Comparison of ENCODE assay signal across 8 cellular contexts in the genomic region with DNA sequence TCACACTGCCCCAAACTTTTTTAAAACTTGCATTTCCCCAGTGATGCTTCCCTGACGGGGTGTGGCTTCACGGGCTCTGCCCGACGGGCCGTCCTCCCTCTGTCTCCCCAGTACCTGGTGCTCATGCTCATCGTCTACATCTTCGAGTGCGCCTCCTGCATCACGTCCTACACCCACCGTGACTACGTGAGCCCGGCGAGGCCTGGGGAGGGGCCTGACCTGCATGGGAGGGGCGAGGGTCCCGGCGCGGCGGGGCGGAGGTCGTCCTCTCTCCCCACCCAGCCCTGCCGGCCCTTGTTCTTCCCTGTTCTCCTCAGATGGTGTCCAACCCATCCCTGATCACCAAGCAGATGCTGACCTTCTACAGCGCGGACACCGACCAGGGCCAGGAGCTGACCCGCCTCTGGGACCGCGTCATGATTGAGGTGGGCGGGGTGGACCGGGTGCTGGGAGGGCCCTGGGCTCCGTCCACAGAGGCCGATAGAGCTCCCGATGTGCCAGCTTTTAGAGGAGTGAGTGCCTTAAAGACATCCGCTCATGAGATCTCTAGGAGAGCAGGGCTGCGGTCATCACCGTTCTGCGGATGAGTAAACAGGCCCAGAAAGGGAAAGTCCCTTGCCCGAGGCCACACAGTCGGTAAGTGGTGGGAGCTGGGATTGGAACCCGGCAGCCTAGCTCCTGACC. TPM values are rescaled to one million over a fixed set of nuclear protein-coding genes. Genes with fewer than 3 reads are reported as not detected.
A peak's percentile ranks its signal among the peaks of the same experiment; 100 is the strongest.
DNase-seq lines count a peak whose midpoint lies in the region; ATAC-seq and TF ChIP-seq lines count a peak whose summit lies in the region.

No MANE protein-coding gene starts in this region.

- H3K4me1 ChIP-seq in BE2C (no peaks in the 10 kb centered on the region), HUES48 (ENCODE audit: control insufficient read depth, insufficient read depth, low read length) (no peaks in the 10 kb centered on the region), mucosa of stomach (ENCODE audit: control insufficient read depth, insufficient read depth, low read length) (no peaks in the 10 kb centered on the region), thyroid gland (peaks cover 0 to 5% of the 10 kb centered on the region in 2 donors)
- peaks cover 8% of the 10 kb centered on the region for H3K4me1 ChIP-seq in effector memory CD4-positive, alpha-beta T cell (ENCODE audit: control insufficient read depth, insufficient read depth, low read length, poor library complexity, severe bottlenecking)

- POLR2A ChIA-PET in activated CD4-positive, alpha-beta T cell treated with anti-CD3 and anti-CD28 coated beads, Interleukin-2, amount 10 ng/mL, durations not matched to agents 7 days and 5 days (lab: Charles Lee) = interaction anchor here (1.2 kb wide), 2 partner anchors 12 to 25 kb away, joined by 3 to 5 read pairs; partner anchors contain the start of gene COX6B1

- H3K36me3 Mint-ChIP-seq in activated CD4-positive, alpha-beta T cell treated with anti-CD3 and anti-CD28 coated beads, Interleukin-2, amount 10 ng/mL, durations not matched to agents 7 days and 5 days (ENCODE audit: low read depth) = no peaks in the 10 kb centered on the region

- peak overlapping the region; percentile 35 for H3K4me3 ChIP-seq in BE2C (ENCODE audit: low read depth, low read length)
- peak overlapping the region; percentile 69 for H3K4me3 ChIP-seq in HUES48 (ENCODE audit: low read depth, low read length)
- peak overlapping the region; percentile 52 for H3K4me3 ChIP-seq in effector memory CD4-positive, alpha-beta T cell (ENCODE audit: insufficient read depth, low read depth, low read length, poor library complexity, severe bottlenecking)
- H3K4me3 ChIP-seq in mucosa of stomach (ENCODE audit: low read length) = peak overlapping the region; percentile 4
- peak overlapping the region in 1 of 3 donors; percentile 4 for H3K4me3 ChIP-seq in thyroid gland (replicated peaks in 1 of 3)

- no peak for TF ChIP-seq POLR2A in thyroid gland (IDR thresholded peaks at IDR 0.05)

- peaks cover 38% of the 10 kb centered on the region for H3K27me3 Mint-ChIP-seq in activated CD4-positive, alpha-beta T cell treated with anti-CD3 and anti-CD28 coated beads, Interleukin-2, amount 10 ng/mL, durations not matched to agents 7 days and 5 days

- H3K27me3 ChIP-seq in BE2C = peaks cover 54% of the 10 kb centered on the region
- H3K27me3 ChIP-seq in HUES48 (ENCODE audit: control insufficient read depth, insufficient read depth, low read length) = no peaks in the 10 kb centered on the region
- H3K27me3 ChIP-seq in effector memory CD4-positive, alpha-beta T cell (replicated peaks; ENCODE audit: control insufficient read depth, insufficient read depth, low read length, poor library complexity, severe bottlenecking) = no peaks in the 10 kb centered on the region
- peaks cover 28% of the 10 kb centered on the region for H3K27me3 ChIP-seq in mucosa of stomach (ENCODE audit: control insufficient read depth, insufficient read depth, low read length)
- H3K27me3 ChIP-seq in thyroid gland = peaks cover 14% of the 10 kb centered on the region

- H3K9me3 Mint-ChIP-seq in activated CD4-positive, alpha-beta T cell treated with anti-CD3 and anti-CD28 coated beads, Interleukin-2, amount 10 ng/mL, durations not matched to agents 7 days and 5 days = no peaks in the 10 kb centered on the region

- no peak for TF ChIP-seq CTCF in BE2C (IDR thresholded peaks at IDR 0.05; ENCODE audit: low read depth, low read length)
- no peak for TF ChIP-seq CTCF in thyroid gland (IDR thresholded peaks at IDR 0.05)

- no peak overlapping the region for H3K9ac ChIP-seq in HUES48 (ENCODE audit: low read depth, low read length)
- no peak overlapping the region for H3K9ac ChIP-seq in mucosa of stomach (ENCODE audit: low read length)

- H3K4me3 Mint-ChIP-seq in activated CD4-positive, alpha-beta T cell treated with anti-CD3 and anti-CD28 coated beads, Interleukin-2, amount 10 ng/mL, durations not matched to agents 7 days and 5 days = peak overlapping the region; percentile 65

- peak; percentile 33 for DNase-seq in BE2C
- DNase-seq in activated CD4-positive, alpha-beta T cell treated with anti-CD3 and anti-CD28 coated beads, Interleukin-2, amount 10 ng/mL, durations not matched to agents 7 days and 5 days = peak; percentile 51
- DNase-seq in effector memory CD4-positive, alpha-beta T cell = peak; percentile 4 to 5 (median 5)
- peak; percentile 9 to 19 for DNase-seq in thyroid gland

- 6 to 11% methylated on average over 18 to 32 of the region's 39 CpGs for WGBS in thyroid gland, 2 donors

- CTCF ChIA-PET in activated CD4-positive, alpha-beta T cell treated with anti-CD3 and anti-CD28 coated beads, Interleukin-2, amount 10 ng/mL, durations not matched to agents 7 days and 5 days (lab: Charles Lee) = interaction anchor here (0.8 to 1.2 kb wide), 8 partner anchors 11 to 258 kb away, joined by 3 to 9 read pairs (median 3); partner anchors contain the start of gene COX6B1

- peaks cover 7% of the 10 kb centered on the region for H3K4me1 Mint-ChIP-seq in activated CD4-positive, alpha-beta T cell treated with anti-CD3 and anti-CD28 coated beads, Interleukin-2, amount 10 ng/mL, durations not matched to agents 7 days and 5 days

- no peaks in the 10 kb centered on the region for H3K36me3 ChIP-seq in BE2C
- no peaks in the 10 kb centered on the region for H3K36me3 ChIP-seq in HUES48 (ENCODE audit: control insufficient read depth, insufficient read depth, low read length)
- H3K36me3 ChIP-seq in effector memory CD4-positive, alpha-beta T cell (ENCODE audit: control insufficient read depth, insufficient read depth, low read length) = no peaks in the 10 kb centered on the region
- H3K36me3 ChIP-seq in mucosa of stomach (ENCODE audit: control insufficient read depth, insufficient read depth, low read length) = no peaks in the 10 kb centered on the region
- H3K36me3 ChIP-seq in thyroid gland = no peaks in the 10 kb centered on the region

- peak overlapping the region; percentile 36 for H3K27ac Mint-ChIP-seq in activated CD4-positive, alpha-beta T cell treated with anti-CD3 and anti-CD28 coated beads, Interleukin-2, amount 10 ng/mL, durations not matched to agents 7 days and 5 days

- H3K27ac ChIP-seq in HUES48 (ENCODE audit: low read depth, low read length) (no peak overlapping the region), thyroid gland (no peak overlapping the region)
- no peak overlapping the region for H3K27ac ChIP-seq in effector memory CD4-positive, alpha-beta T cell (ENCODE audit: insufficient read depth, low read length, poor library complexity, severe bottlenecking)

- ATAC-seq in HG03139 (IDR thresholded peaks at IDR 0.05; ENCODE audit: unreplicated experiment) (no peak), GM18498 (IDR thresholded peaks at IDR 0.05; ENCODE audit: unreplicated experiment) (no peak)

- no peaks in the 10 kb centered on the region for H3K9me3 ChIP-seq in BE2C
- no peaks in the 10 kb centered on the region for H3K9me3 ChIP-seq in HUES48 (ENCODE audit: control insufficient read depth, insufficient read depth, low read length)
- no peaks in the 10 kb centered on the region for H3K9me3 ChIP-seq in effector memory CD4-positive, alpha-beta T cell (ENCODE audit: control insufficient read depth, low read length)
- H3K9me3 ChIP-seq in mucosa of stomach (ENCODE audit: control insufficient read depth, low read length) = no peaks in the 10 kb centered on the region
- no peaks in the 10 kb centered on the region for H3K9me3 ChIP-seq in thyroid gland

- intact Hi-C loops in thyroid gland (cut with DNase I) = no loop called here

RNA-seq across cellular contexts. Expression of gene UPK1A, which starts 6.9 kb away (rescaled TPM):
- polyA plus RNA-seq in BE2C (2012; ENCODE audit: insufficient read depth, insufficient read length, low read depth) = not detected
- under 1 TPM; 0.37 TPM for total RNA-seq in activated CD4-positive, alpha-beta T cell treated with anti-CD3 and anti-CD28 coated beads, Interleukin-2, amount 10 ng/mL, durations not matched to agents 7 days and 5 days
- not detected for total RNA-seq in thyroid gland

RNA-seq across cellular contexts. Expression of gene COX6B1, which starts 25.1 kb away (rescaled TPM):
- polyA plus RNA-seq in BE2C (2012; ENCODE audit: insufficient read depth, insufficient read length, low read depth) = 767 TPM
- 100 to 1,000 TPM; 429 to 474 TPM for total RNA-seq in activated CD4-positive, alpha-beta T cell treated with anti-CD3 and anti-CD28 coated beads, Interleukin-2, amount 10 ng/mL, durations not matched to agents 7 days and 5 days
- 100 to 1,000 TPM; 139 to 941 (median 369) TPM for total RNA-seq in thyroid gland

RNA-seq across cellular contexts. Expression of gene ZBTB32, which starts 31.1 kb away (rescaled TPM):
- polyA plus RNA-seq in BE2C (2012; ENCODE audit: insufficient read depth, insufficient read length, low read depth) = not detected
- total RNA-seq in activated CD4-positive, alpha-beta T cell treated with anti-CD3 and anti-CD28 coated beads, Interleukin-2, amount 10 ng/mL, durations not matched to agents 7 days and 5 days = 10 to 100 TPM; 15.4 to 17.3 TPM
- total RNA-seq in thyroid gland = not detected

RNA-seq across cellular contexts. Expression of gene ETV2, which starts 31.7 kb away (rescaled TPM):
- 0.94 TPM for polyA plus RNA-seq in BE2C (2012; ENCODE audit: insufficient read depth, insufficient read length, low read depth)
- total RNA-seq in activated CD4-positive, alpha-beta T cell treated with anti-CD3 and anti-CD28 coated beads, Interleukin-2, amount 10 ng/mL, durations not matched to agents 7 days and 5 days = 1 to 10 TPM in 1 of 2 experiments, under 1 TPM in 1; 0.84 to 1.9 TPM
- total RNA-seq in thyroid gland = under 1 TPM in 1 of 4 donors, not detected in 3; 0.56 TPM

RNA-seq across cellular contexts. Expression of gene RBM42, which starts 44.4 kb away (rescaled TPM):
- 220 TPM for polyA plus RNA-seq in BE2C (2012; ENCODE audit: insufficient read depth, insufficient read length, low read depth)
- 100 to 1,000 TPM; 100 to 112 TPM for total RNA-seq in activated CD4-positive, alpha-beta T cell treated with anti-CD3 and anti-CD28 coated beads, Interleukin-2, amount 10 ng/mL, durations not matched to agents 7 days and 5 days
- 10 to 100 TPM; 49.4 to 90.9 (median 65.6) TPM for total RNA-seq in thyroid gland

Comparison
In these comparisons a context has a peak if more than half of its experiments do, and no peak if none do; other contexts are left out.
1. RNA of gene ZBTB32, which starts 31.1 kb away (total RNA-seq): 15.4 to 17.3 TPM in activated CD4-positive, alpha-beta T cell treated with anti-CD3 and anti-CD28 coated beads, Interleukin-2, amount 10 ng/mL, durations not matched to agents 7 days and 5 days; not detected in thyroid gland; every median in the first group is over 10 times any median in the second.
2. Peak in every context shown above with its lines, with median percentiles within 50 percentile points of each other: DNase-seq.